ENCODE assay signal across 1 cellular context in the genomic region with DNA sequence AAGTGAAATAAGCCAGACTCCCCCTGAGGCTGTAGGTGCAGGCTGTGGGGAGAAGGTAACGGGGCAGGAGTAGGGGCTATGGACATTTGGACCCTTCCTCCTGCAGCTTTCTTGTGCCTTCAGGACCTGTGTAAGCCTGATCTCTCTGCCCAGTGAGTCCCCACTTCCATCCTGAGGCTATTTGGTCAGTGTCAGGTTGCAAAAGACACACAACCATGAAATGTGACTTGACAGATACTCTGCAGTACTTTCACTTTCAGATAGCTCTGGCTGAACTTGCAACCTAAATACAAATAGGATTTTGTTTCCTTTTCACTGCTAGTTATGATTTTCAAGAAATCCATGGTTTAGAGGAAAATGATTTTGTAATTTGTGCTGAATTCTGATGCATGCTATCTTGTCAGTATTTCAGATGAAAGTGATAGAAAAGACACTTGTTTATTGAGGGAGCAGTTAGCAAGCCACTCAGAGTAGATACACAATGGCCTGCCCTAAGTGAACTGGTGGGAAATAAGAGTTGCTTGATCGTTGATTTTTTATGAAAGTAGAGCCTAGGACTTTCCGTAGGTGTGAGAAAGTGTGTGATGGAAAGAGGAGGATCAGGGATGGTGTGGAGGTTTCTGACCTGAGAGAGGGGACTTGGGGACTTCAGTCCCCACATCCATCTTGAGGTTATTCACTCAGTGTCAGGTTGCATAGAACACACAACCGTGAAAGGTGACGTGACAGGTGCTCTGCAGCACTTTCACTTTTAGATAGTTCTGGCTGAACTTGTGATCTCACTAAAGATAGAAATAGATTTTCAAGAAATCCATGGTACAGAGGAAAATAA.
TF ChIP-seq lines count a peak whose summit lies in the region.

No MANE protein-coding gene starts in this region.

TF ChIP-seq in GM12878, 131 proteins besides CTCF, POLR2A, EP300 and RAD21 (continues in another document):
- TF ChIP-seq MXI1 (IDR thresholded peaks at IDR 0.05; ENCODE audit: low read depth, low read length) (no peak; the same call in 1 of the 2 replicates), CREB1 (IDR thresholded peaks at IDR 0.05; ENCODE audit: low read depth) (peak; percentile 60), LARP7 (IDR thresholded peaks at IDR 0.05) (no peak), SMARCA5 (IDR thresholded peaks at IDR 0.05) (no peak), MEF2A (IDR thresholded peaks at IDR 0.05; ENCODE audit: insufficient read depth, low read depth, low read length) (0 out of 2 replicates have a peak, but pooled peaks have one; percentile 7), HDGF (IDR thresholded peaks at IDR 0.05) (no peak), NBN (IDR thresholded peaks at IDR 0.05) (no peak), CBX5 (IDR thresholded peaks at IDR 0.05; ENCODE audit: low read depth) (no peak), DPF2 (IDR thresholded peaks at IDR 0.05) (no peak), SREBF1 (IDR thresholded peaks at IDR 0.05; ENCODE audit: low read length) (no peak), ZNF384 (IDR thresholded peaks at IDR 0.05; ENCODE audit: borderline replicate concordance, low read depth, low read length) (no peak), NFIC (IDR thresholded peaks at IDR 0.05; ENCODE audit: low read depth, low read length) (no peak), RELA (IDR thresholded peaks at IDR 0.05; ENCODE audit: borderline replicate concordance, partially characterized antibody) (no peak), NR2C1 (IDR thresholded peaks at IDR 0.05) (no peak), CREM (IDR thresholded peaks at IDR 0.05; ENCODE audit: low read depth) (peak; percentile 55; the same call in 1 of the 2 replicates), ZNF24 (IDR thresholded peaks at IDR 0.05) (no peak), EZH2 (IDR thresholded peaks at IDR 0.05; ENCODE audit: borderline replicate concordance, control insufficient read depth, low read depth, low read length) (no peak), ZSCAN29 (IDR thresholded peaks at IDR 0.05) (no peak), SIN3A (IDR thresholded peaks at IDR 0.05; ENCODE audit: low read depth, low read length) (no peak), RAD51 (IDR thresholded peaks at IDR 0.05) (no peak), MTA2 (IDR thresholded peaks at IDR 0.05; ENCODE audit: low read depth) (no peak), KLF5 (IDR thresholded peaks at IDR 0.05; ENCODE audit: partially characterized antibody) (no peak), NR2C2 (IDR thresholded peaks at IDR 0.05; ENCODE audit: borderline replicate concordance, control insufficient read depth, insufficient read length, low read depth) (no peak), BACH1 (IDR thresholded peaks at IDR 0.05; ENCODE audit: borderline replicate concordance) (no peak), YBX1 (IDR thresholded peaks at IDR 0.05) (no peak), RUNX3 (IDR thresholded peaks at IDR 0.05; ENCODE audit: low read length) (peak; percentile 47; the same call in 1 of the 2 replicates), HDAC2 (IDR thresholded peaks at IDR 0.05) (no peak), GATAD2B (conservative IDR thresholded peaks at IDR 0.05; ENCODE audit: low read depth) (no peak)
- TF ChIP-seq, protein P1, sequence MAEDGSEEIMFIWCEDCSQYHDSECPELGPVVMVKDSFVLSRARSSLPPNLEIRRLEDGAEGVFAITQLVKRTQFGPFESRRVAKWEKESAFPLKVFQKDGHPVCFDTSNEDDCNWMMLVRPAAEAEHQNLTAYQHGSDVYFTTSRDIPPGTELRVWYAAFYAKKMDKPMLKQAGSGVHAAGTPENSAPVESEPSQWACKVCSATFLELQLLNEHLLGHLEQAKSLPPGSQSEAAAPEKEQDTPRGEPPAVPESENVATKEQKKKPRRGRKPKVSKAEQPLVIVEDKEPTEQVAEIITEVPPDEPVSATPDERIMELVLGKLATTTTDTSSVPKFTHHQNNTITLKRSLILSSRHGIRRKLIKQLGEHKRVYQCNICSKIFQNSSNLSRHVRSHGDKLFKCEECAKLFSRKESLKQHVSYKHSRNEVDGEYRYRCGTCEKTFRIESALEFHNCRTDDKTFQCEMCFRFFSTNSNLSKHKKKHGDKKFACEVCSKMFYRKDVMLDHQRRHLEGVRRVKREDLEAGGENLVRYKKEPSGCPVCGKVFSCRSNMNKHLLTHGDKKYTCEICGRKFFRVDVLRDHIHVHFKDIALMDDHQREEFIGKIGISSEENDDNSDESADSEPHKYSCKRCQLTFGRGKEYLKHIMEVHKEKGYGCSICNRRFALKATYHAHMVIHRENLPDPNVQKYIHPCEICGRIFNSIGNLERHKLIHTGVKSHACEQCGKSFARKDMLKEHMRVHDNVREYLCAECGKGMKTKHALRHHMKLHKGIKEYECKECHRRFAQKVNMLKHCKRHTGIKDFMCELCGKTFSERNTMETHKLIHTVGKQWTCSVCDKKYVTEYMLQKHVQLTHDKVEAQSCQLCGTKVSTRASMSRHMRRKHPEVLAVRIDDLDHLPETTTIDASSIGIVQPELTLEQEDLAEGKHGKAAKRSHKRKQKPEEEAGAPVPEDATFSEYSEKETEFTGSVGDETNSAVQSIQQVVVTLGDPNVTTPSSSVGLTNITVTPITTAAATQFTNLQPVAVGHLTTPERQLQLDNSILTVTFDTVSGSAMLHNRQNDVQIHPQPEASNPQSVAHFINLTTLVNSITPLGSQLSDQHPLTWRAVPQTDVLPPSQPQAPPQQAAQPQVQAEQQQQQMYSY (CRISPR knock-in tag; IDR thresholded peaks at IDR 0.05): no peak
- TF ChIP-seq, protein P2, sequence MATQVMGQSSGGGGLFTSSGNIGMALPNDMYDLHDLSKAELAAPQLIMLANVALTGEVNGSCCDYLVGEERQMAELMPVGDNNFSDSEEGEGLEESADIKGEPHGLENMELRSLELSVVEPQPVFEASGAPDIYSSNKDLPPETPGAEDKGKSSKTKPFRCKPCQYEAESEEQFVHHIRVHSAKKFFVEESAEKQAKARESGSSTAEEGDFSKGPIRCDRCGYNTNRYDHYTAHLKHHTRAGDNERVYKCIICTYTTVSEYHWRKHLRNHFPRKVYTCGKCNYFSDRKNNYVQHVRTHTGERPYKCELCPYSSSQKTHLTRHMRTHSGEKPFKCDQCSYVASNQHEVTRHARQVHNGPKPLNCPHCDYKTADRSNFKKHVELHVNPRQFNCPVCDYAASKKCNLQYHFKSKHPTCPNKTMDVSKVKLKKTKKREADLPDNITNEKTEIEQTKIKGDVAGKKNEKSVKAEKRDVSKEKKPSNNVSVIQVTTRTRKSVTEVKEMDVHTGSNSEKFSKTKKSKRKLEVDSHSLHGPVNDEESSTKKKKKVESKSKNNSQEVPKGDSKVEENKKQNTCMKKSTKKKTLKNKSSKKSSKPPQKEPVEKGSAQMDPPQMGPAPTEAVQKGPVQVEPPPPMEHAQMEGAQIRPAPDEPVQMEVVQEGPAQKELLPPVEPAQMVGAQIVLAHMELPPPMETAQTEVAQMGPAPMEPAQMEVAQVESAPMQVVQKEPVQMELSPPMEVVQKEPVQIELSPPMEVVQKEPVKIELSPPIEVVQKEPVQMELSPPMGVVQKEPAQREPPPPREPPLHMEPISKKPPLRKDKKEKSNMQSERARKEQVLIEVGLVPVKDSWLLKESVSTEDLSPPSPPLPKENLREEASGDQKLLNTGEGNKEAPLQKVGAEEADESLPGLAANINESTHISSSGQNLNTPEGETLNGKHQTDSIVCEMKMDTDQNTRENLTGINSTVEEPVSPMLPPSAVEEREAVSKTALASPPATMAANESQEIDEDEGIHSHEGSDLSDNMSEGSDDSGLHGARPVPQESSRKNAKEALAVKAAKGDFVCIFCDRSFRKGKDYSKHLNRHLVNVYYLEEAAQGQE (IDR thresholded peaks at IDR 0.05; ENCODE audit: low read depth, low read length): no peak
- TF ChIP-seq, protein P3, sequence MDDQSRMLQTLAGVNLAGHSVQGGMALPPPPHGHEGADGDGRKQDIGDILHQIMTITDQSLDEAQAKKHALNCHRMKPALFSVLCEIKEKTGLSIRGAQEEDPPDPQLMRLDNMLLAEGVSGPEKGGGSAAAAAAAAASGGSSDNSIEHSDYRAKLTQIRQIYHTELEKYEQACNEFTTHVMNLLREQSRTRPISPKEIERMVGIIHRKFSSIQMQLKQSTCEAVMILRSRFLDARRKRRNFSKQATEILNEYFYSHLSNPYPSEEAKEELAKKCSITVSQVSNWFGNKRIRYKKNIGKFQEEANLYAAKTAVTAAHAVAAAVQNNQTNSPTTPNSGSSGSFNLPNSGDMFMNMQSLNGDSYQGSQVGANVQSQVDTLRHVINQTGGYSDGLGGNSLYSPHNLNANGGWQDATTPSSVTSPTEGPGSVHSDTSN (IDR thresholded peaks at IDR 0.05; ENCODE audit: insufficient replicate concordance, low read depth, low read length): peak; percentile 32
- TF ChIP-seq, protein P4, sequence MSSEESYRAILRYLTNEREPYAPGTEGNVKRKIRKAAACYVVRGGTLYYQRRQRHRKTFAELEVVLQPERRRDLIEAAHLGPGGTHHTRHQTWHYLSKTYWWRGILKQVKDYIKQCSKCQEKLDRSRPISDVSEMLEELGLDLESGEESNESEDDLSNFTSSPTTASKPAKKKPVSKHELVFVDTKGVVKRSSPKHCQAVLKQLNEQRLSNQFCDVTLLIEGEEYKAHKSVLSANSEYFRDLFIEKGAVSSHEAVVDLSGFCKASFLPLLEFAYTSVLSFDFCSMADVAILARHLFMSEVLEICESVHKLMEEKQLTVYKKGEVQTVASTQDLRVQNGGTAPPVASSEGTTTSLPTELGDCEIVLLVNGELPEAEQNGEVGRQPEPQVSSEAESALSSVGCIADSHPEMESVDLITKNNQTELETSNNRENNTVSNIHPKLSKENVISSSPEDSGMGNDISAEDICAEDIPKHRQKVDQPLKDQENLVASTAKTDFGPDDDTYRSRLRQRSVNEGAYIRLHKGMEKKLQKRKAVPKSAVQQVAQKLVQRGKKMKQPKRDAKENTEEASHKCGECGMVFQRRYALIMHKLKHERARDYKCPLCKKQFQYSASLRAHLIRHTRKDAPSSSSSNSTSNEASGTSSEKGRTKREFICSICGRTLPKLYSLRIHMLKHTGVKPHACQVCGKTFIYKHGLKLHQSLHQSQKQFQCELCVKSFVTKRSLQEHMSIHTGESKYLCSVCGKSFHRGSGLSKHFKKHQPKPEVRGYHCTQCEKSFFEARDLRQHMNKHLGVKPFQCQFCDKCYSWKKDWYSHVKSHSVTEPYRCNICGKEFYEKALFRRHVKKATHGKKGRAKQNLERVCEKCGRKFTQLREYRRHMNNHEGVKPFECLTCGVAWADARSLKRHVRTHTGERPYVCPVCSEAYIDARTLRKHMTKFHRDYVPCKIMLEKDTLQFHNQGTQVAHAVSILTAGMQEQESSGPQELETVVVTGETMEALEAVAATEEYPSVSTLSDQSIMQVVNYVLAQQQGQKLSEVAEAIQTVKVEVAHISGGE (CRISPR knock-in tag; IDR thresholded peaks at IDR 0.05): no peak
- TF ChIP-seq, protein P5, sequence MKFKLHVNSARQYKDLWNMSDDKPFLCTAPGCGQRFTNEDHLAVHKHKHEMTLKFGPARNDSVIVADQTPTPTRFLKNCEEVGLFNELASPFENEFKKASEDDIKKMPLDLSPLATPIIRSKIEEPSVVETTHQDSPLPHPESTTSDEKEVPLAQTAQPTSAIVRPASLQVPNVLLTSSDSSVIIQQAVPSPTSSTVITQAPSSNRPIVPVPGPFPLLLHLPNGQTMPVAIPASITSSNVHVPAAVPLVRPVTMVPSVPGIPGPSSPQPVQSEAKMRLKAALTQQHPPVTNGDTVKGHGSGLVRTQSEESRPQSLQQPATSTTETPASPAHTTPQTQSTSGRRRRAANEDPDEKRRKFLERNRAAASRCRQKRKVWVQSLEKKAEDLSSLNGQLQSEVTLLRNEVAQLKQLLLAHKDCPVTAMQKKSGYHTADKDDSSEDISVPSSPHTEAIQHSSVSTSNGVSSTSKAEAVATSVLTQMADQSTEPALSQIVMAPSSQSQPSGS (IDR thresholded peaks at IDR 0.05; ENCODE audit: low read length): peak; percentile 69; the same call in 1 of the 2 replicates
- TF ChIP-seq, protein P6, sequence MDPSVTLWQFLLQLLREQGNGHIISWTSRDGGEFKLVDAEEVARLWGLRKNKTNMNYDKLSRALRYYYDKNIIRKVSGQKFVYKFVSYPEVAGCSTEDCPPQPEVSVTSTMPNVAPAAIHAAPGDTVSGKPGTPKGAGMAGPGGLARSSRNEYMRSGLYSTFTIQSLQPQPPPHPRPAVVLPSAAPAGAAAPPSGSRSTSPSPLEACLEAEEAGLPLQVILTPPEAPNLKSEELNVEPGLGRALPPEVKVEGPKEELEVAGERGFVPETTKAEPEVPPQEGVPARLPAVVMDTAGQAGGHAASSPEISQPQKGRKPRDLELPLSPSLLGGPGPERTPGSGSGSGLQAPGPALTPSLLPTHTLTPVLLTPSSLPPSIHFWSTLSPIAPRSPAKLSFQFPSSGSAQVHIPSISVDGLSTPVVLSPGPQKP (IDR thresholded peaks at IDR 0.05; ENCODE audit: low read depth, low read length): no peak
- TF ChIP-seq, protein P7, sequence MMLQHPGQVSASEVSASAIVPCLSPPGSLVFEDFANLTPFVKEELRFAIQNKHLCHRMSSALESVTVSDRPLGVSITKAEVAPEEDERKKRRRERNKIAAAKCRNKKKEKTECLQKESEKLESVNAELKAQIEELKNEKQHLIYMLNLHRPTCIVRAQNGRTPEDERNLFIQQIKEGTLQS (IDR thresholded peaks at IDR 0.05; ENCODE audit: borderline replicate concordance, extremely low read depth, low read depth, low read length): no peak
- TF ChIP-seq, protein P8, sequence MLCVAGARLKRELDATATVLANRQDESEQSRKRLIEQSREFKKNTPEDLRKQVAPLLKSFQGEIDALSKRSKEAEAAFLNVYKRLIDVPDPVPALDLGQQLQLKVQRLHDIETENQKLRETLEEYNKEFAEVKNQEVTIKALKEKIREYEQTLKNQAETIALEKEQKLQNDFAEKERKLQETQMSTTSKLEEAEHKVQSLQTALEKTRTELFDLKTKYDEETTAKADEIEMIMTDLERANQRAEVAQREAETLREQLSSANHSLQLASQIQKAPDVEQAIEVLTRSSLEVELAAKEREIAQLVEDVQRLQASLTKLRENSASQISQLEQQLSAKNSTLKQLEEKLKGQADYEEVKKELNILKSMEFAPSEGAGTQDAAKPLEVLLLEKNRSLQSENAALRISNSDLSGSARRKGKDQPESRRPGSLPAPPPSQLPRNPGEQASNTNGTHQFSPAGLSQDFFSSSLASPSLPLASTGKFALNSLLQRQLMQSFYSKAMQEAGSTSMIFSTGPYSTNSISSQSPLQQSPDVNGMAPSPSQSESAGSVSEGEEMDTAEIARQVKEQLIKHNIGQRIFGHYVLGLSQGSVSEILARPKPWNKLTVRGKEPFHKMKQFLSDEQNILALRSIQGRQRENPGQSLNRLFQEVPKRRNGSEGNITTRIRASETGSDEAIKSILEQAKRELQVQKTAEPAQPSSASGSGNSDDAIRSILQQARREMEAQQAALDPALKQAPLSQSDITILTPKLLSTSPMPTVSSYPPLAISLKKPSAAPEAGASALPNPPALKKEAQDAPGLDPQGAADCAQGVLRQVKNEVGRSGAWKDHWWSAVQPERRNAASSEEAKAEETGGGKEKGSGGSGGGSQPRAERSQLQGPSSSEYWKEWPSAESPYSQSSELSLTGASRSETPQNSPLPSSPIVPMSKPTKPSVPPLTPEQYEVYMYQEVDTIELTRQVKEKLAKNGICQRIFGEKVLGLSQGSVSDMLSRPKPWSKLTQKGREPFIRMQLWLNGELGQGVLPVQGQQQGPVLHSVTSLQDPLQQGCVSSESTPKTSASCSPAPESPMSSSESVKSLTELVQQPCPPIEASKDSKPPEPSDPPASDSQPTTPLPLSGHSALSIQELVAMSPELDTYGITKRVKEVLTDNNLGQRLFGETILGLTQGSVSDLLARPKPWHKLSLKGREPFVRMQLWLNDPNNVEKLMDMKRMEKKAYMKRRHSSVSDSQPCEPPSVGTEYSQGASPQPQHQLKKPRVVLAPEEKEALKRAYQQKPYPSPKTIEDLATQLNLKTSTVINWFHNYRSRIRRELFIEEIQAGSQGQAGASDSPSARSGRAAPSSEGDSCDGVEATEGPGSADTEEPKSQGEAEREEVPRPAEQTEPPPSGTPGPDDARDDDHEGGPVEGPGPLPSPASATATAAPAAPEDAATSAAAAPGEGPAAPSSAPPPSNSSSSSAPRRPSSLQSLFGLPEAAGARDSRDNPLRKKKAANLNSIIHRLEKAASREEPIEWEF (IDR thresholded peaks at IDR 0.05; ENCODE audit: insufficient replicate concordance, low read depth, low read length): no peak
